ENCODE assay signal across 9 cellular contexts in the genomic region with DNA sequence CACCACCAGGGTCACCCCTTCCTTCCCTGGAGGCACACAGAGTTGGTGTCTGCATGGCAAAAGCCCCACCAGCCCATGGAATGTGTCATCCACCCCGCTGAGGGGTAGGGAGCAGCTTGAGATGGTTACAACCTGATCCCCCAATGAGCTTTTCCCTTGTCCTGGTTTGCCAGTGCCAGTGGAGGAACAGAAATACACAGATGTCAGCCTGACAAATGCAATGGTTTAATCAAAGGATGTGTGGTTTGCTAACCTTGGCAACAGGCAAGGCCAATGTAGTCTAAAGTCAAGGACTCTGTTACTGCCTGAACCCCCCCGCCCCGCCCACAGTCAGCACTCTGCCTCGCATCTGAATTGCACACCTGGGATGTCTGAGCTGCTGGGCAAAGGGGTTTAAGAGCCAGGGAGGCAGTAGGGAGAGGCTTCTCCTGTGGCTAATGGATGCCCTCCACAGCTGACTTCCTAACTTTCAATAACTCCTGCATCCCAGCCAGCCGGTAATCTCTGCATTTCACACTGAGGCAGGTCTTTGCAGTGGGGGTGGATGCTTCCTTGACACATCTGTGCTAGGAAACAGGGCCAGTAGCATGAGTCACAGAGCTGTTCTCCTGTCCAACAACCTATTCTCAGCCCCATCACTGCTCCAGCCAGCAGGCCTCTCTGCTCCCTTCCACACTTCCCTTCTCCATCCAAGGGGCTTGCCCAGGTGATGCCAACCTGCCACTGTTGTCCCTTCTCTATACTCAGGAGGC.
DNase-seq lines count a peak whose midpoint lies in the region; ATAC-seq and TF ChIP-seq lines count a peak whose summit lies in the region.
"Had no signal": no experiment of that assay in that cellular context is flagged by ENCODE, and none has a peak within 500 bp of the region (broad histone marks: within the 10 kb centered on the region; RNA-seq: fewer than 3 reads in every experiment).

No MANE protein-coding gene starts in this region.

- H3K27me3 Mint-ChIP-seq in nephron (ENCODE audit: low read depth): no peaks in the 10 kb centered on the region
- H3K27me3 Mint-ChIP-seq: activated naive CD8-positive, alpha-beta T cell treated with anti-CD3 and anti-CD28 coated beads, Interleukin-2, amount 10 ng/mL, durations not matched to agents 7 days and 5 days had no signal

- H3K27ac ChIP-seq in adrenal gland: peak overlapping the region in 1 of 5 donors; percentile 26

- H3K4me3 Mint-ChIP-seq in nephron: no peak overlapping the region
- H3K4me3 Mint-ChIP-seq: activated naive CD8-positive, alpha-beta T cell treated with anti-CD3 and anti-CD28 coated beads, Interleukin-2, amount 10 ng/mL, durations not matched to agents 7 days and 5 days had no signal

- peaks cover 50% of the 10 kb centered on the region for H3K36me3 Mint-ChIP-seq in nephron (ENCODE audit: low read depth)

- no peaks in the 10 kb centered on the region for H3K9me3 ChIP-seq in adrenal gland (replicated peaks in 1 of 3)

- H3K4me1 Mint-ChIP-seq in nephron: peaks cover 18% of the 10 kb centered on the region

- H3K4me1 ChIP-seq in adrenal gland (replicated peaks in 1 of 2): peaks cover 3 to 4% of the 10 kb centered on the region in 2 donors

- ATAC-seq in GM18502 (IDR thresholded peaks at IDR 0.05; ENCODE audit: poor library complexity, unreplicated experiment) (peak; percentile 32), HG02852 (IDR thresholded peaks at IDR 0.05; ENCODE audit: unreplicated experiment) (peak; percentile 15)
- ATAC-seq in stimulated activated naive CD8-positive, alpha-beta T cell treated with anti-CD3 and anti-CD28 coated beads, Interleukin-15, Interleukin-2, amounts not matched to agents 100 U/mL and 50 U/mL, for 24 hours: no peak

- intact Hi-C loops in adrenal gland (cut with DNase I): no loop called here

- DNase-seq in adrenal gland: peak; percentile 39 to 80 (median 70)
- DNase-seq in OCI-M1 (lab: John Stamatoyannopoulos, UW): no peak
- DNase-seq in NCI-H2227 (lab: John Stamatoyannopoulos, UW; ENCODE audit: unreplicated experiment): no peak
- DNase-seq in activated effector memory CD4-positive, alpha-beta T cell treated with Interleukin-2 at 50 U/mL for 16 hours: no peak
- no peak for DNase-seq in stimulated activated naive CD8-positive, alpha-beta T cell treated with anti-CD3 and anti-CD28 coated beads, Interleukin-15, Interleukin-2, amounts not matched to agents 100 U/mL and 50 U/mL, for 24 hours
- DNase-seq: activated naive CD8-positive, alpha-beta T cell treated with anti-CD3 and anti-CD28 coated beads, Interleukin-2, amount 10 ng/mL, durations not matched to agents 7 days and 5 days had no signal

- 38 to 59% (median 42%) methylated on average over 2 to 5 of the region's 5 CpGs for WGBS in adrenal gland, 4 donors

- peaks cover 3% of the 10 kb centered on the region for H3K9me3 Mint-ChIP-seq in nephron
- H3K9me3 Mint-ChIP-seq: activated naive CD8-positive, alpha-beta T cell treated with anti-CD3 and anti-CD28 coated beads, Interleukin-2, amount 10 ng/mL, durations not matched to agents 7 days and 5 days had no signal

- no peaks in the 10 kb centered on the region for H3K27me3 ChIP-seq in adrenal gland

- TF ChIP-seq POLR2A in adrenal gland (IDR thresholded peaks at IDR 0.05): no peak

- H3K4me3 ChIP-seq in adrenal gland: no peak overlapping the region

- peak overlapping the region; percentile 12 to 58 (median 30) for H3K27ac Mint-ChIP-seq in nephron
- H3K27ac Mint-ChIP-seq: activated naive CD8-positive, alpha-beta T cell treated with anti-CD3 and anti-CD28 coated beads, Interleukin-2, amount 10 ng/mL, durations not matched to agents 7 days and 5 days had no signal

- no peaks in the 10 kb centered on the region for H3K36me3 ChIP-seq in adrenal gland (replicated peaks in 1 of 2)

- no peak for TF ChIP-seq CTCF in adrenal gland (IDR thresholded peaks at IDR 0.05)
- TF ChIP-seq CTCF in nephron (IDR thresholded peaks at IDR 0.05; ENCODE audit: unreplicated experiment in 3 of 3): no peak

Comparison
In these comparisons a context has a peak if more than half of its experiments do, and no peak if none do; other contexts are left out.
1. DNase-seq: peak in adrenal gland (7 of 7); none in OCI-M1 (single experiment), NCI-H2227 (single experiment), activated effector memory CD4-positive, alpha-beta T cell treated with Interleukin-2 at 50 U/mL for 16 hours (single experiment) and stimulated activated naive CD8-positive, alpha-beta T cell treated with anti-CD3 and anti-CD28 coated beads, Interleukin-15, Interleukin-2, amounts not matched to agents 100 U/mL and 50 U/mL, for 24 hours (single experiment).